In genomic region chr3:16514021-16514700, GRCh38 we compare ENCODE assay signal across 9 cellular contexts. TPM values are rescaled to one million over a fixed set of nuclear protein-coding genes. Genes with fewer than 3 reads are reported as not detected.
DNase-seq lines count a peak whose midpoint lies in the region; ATAC-seq, FAIRE-seq and TF ChIP-seq lines count a peak whose summit lies in the region.
"Had no signal": no experiment of that assay in that cellular context is flagged by ENCODE, and none has a peak within 500 bp of the region (broad histone marks: within the 10 kb centered on the region; RNA-seq: fewer than 3 reads in every experiment).

No MANE protein-coding gene starts in this region.

- H4K20me1 ChIP-seq in SK-N-SH (ENCODE audit: insufficient read depth), result no peaks in the 10 kb centered on the region

- peak overlapping the region; percentile 95 for H3K4me2 ChIP-seq in SK-N-SH

- H3K36me3 ChIP-seq in SK-N-SH (replicated peaks in 1 of 2; ENCODE audit: control insufficient read depth in 1 of 2, insufficient read depth in 2 of 2, low read length in 1 of 2) (no peaks in the 10 kb centered on the region), kidney (ENCODE audit: control insufficient read depth in 1 of 2, insufficient read depth in 2 of 2, low read length in 2 of 2) (no peaks in the 10 kb centered on the region)

- no peaks in the 10 kb centered on the region for H3K9me3 ChIP-seq in SK-N-SH
- no peaks in the 10 kb centered on the region for H3K9me3 ChIP-seq in kidney (ENCODE audit: control insufficient read depth in 1 of 2, low read length in 2 of 2)

- peaks cover 49% of the 10 kb centered on the region for H3K79me2 ChIP-seq in SK-N-SH (ENCODE audit: insufficient read depth)

- TF ChIP-seq CTCF in SK-N-SH (IDR thresholded peaks at IDR 0.05) (no peak), kidney (IDR thresholded peaks at IDR 0.05; ENCODE audit: borderline replicate concordance, extremely low read depth, insufficient read depth) (no peak)

- no peak for TF ChIP-seq RAD21 in SK-N-SH (IDR thresholded peaks at IDR 0.05; ENCODE audit: low read length)

- no peak for TF ChIP-seq EP300 in SK-N-SH (IDR thresholded peaks at IDR 0.05; ENCODE audit: borderline replicate concordance in 1 of 2, low read depth in 1 of 2, low read length in 1 of 2)

- peaks cover 0 to 7% of the 10 kb centered on the region in 2 donors for H3K9me3 Mint-ChIP-seq in activated naive CD4-positive, alpha-beta T cell treated with anti-CD3 and anti-CD28 coated beads, Interleukin-2, amount 50 U/mL, for 72 hours

- H3F3A ChIP-seq in SK-N-SH (replicated peaks; ENCODE audit: insufficient read depth), result peaks cover 21% of the 10 kb centered on the region

- no peak for FAIRE-seq in kidney (lab: Jason Lieb, UNC)
- FAIRE-seq in RCC 7860 (lab: Jason Lieb, UNC), result no peak

- H3K4me1 ChIP-seq in SK-N-SH (ENCODE audit: control insufficient read depth in 1 of 2, insufficient read depth in 2 of 2, low read depth in 1 of 2, low read length in 1 of 2) (peaks cover 11 to 68% of the 10 kb centered on the region in 2 experiments; a peak in 3 of 4 replicates), kidney (ENCODE audit: control insufficient read depth in 1 of 2, insufficient read depth in 1 of 2, low read depth in 1 of 2, low read length in 2 of 2) (peaks cover 8% of the 10 kb centered on the region in 2 donors)

- intact Hi-C loops in kidney (cut with DNase I), result no loop called here

- WGBS in SK-N-SH (ENCODE audit: low lambda C conversion rate), result 39% methylated on average over 9 of the region's 9 CpGs

- CTCF ChIA-PET in SK-N-SH (lab: Yijun Ruan, JAX), result interaction anchor here (1.0 to 7.0 kb wide), 5 partner anchors 35 to 224 kb away, joined by 3 to 56 read pairs (median 9); no protein-coding TSS in a partner anchor

- no peak for ATAC-seq in SK-N-SH treated with all-trans-retinoic acid at 6 μM for 48 hours
- no peak for ATAC-seq in activated naive CD4-positive, alpha-beta T cell treated with anti-CD3 and anti-CD28 coated beads, Interleukin-2, amount 50 U/mL, for 72 hours
- ATAC-seq in HG03095 (IDR thresholded peaks at IDR 0.05; ENCODE audit: unreplicated experiment), result no peak

- H3K27ac ChIP-seq in SK-N-SH (ENCODE audit: low read depth in 2 of 2, low read length in 1 of 2) (peak overlapping the region; percentile 34 to 100; a peak in 3 of 4 replicates), kidney (ENCODE audit: low read depth in 2 of 2, low read length in 2 of 2) (peak overlapping the region; percentile 45 to 67)
- H3K27ac ChIP-seq: 22Rv1 had no signal

- peak overlapping the region; percentile 97; the same call in 1 of the 2 replicates for H2AFZ ChIP-seq in SK-N-SH (ENCODE audit: low read depth)

- H3K27me3 ChIP-seq in SK-N-SH (ENCODE audit: insufficient read depth), result no peaks in the 10 kb centered on the region

- peak overlapping the region; percentile 95 to 100 for H3K27ac Mint-ChIP-seq in activated naive CD4-positive, alpha-beta T cell treated with anti-CD3 and anti-CD28 coated beads, Interleukin-2, amount 50 U/mL, for 72 hours

- H3K9ac ChIP-seq in SK-N-SH (peak overlapping the region; percentile 62; the same call in 1 of the 2 replicates), kidney (ENCODE audit: low read length in 2 of 2) (no peak overlapping the region)

- POLR2A ChIA-PET in SK-N-SH (lab: Yijun Ruan, JAX), result interaction anchor here (2.0 to 4.7 kb wide), 2 partner anchors 19 to 73 kb away, joined by 4 to 51 read pairs; no protein-coding TSS in a partner anchor

- peaks cover 45 to 53% of the 10 kb centered on the region in 2 donors for H3K36me3 Mint-ChIP-seq in activated naive CD4-positive, alpha-beta T cell treated with anti-CD3 and anti-CD28 coated beads, Interleukin-2, amount 50 U/mL, for 72 hours

- H3K4me3 ChIP-seq in SK-N-SH (ENCODE audit: low read depth in 2 of 2, low read length in 1 of 2) (peak overlapping the region; percentile 86 to 96), kidney (ENCODE audit: low read length in 2 of 2) (peak overlapping the region; percentile 43 to 67)

- no peaks in the 10 kb centered on the region for H3K9me2 ChIP-seq in SK-N-SH

- DNase-seq in SK-N-SH (no peak), kidney (no peak), superior temporal gyrus (ENCODE audit: extremely low spot score) (peak; percentile 10), SKM-1 (lab: John Stamatoyannopoulos, UW; ENCODE audit: unreplicated experiment) (no peak), RCC 7860 (ENCODE audit: low spot score) (no peak)
- DNase-seq in activated naive CD4-positive, alpha-beta T cell treated with anti-CD3 and anti-CD28 coated beads, Interleukin-2, amount 50 U/mL, for 72 hours (ENCODE audit: low spot score in 2 of 2), result no peak

TF ChIP-seq in SK-N-SH, 30 proteins besides CTCF, POLR2A, EP300 and RAD21 (continues in another document):
- TF ChIP-seq ZBTB33 (IDR thresholded peaks at IDR 0.05; ENCODE audit: borderline replicate concordance, low read depth) (no peak), TAF1 (IDR thresholded peaks at IDR 0.05; ENCODE audit: borderline replicate concordance, low read depth, low read length) (no peak), TCF12 (IDR thresholded peaks at IDR 0.05) (no peak), RXRA (IDR thresholded peaks at IDR 0.05; ENCODE audit: borderline replicate concordance, low read depth) (no peak), FOSL2 (IDR thresholded peaks at IDR 0.05; ENCODE audit: borderline replicate concordance, low read depth) (no peak)

TF ChIP-seq in SK-N-SH treated with all-trans-retinoic acid at 6 μM for 48 hours, 23 proteins besides CTCF, POLR2A, EP300 and RAD21:
- TF ChIP-seq CSRNP3 (CRISPR knock-in tag; IDR thresholded peaks at IDR 0.05), result no peak
- no peak for TF ChIP-seq ZFP30 (CRISPR knock-in tag; IDR thresholded peaks at IDR 0.05)
- no peak for TF ChIP-seq ZNF70 (CRISPR knock-in tag; IDR thresholded peaks at IDR 0.05)
- no peak for TF ChIP-seq GLIS3 (CRISPR knock-in tag; IDR thresholded peaks at IDR 0.05)
- TF ChIP-seq ISL1 (CRISPR knock-in tag; IDR thresholded peaks at IDR 0.05), result no peak
- no peak for TF ChIP-seq TSHZ2 (CRISPR knock-in tag; IDR thresholded peaks at IDR 0.05)
- no peak for TF ChIP-seq ZNF8 (CRISPR knock-in tag; IDR thresholded peaks at IDR 0.05)
- no peak for TF ChIP-seq BACH2 (CRISPR knock-in tag; IDR thresholded peaks at IDR 0.05; ENCODE audit: borderline replicate concordance)
- TF ChIP-seq ARNTL (CRISPR knock-in tag; IDR thresholded peaks at IDR 0.05; ENCODE audit: borderline replicate concordance, low read depth), result no peak
- TF ChIP-seq TOX (CRISPR knock-in tag; IDR thresholded peaks at IDR 0.05; ENCODE audit: borderline replicate concordance), result no peak
- no peak for TF ChIP-seq ESRRG (CRISPR knock-in tag; IDR thresholded peaks at IDR 0.05)
- TF ChIP-seq RARB (CRISPR knock-in tag; IDR thresholded peaks at IDR 0.05), result no peak
- TF ChIP-seq SNAI2 (CRISPR knock-in tag; IDR thresholded peaks at IDR 0.05), result no peak

RNA-seq across cellular contexts. Expression of gene RFTN1, which starts 0.7 kb away (rescaled TPM):
- polyA plus RNA-seq in SK-N-SH (2012; rRNA removed) (21.2 and 22.6 TPM in 2 replicates), kidney (ENCODE audit: insufficient read depth, low read depth, low replicate concordance) (15.3 TPM)
- 24.3 and 25.7 TPM in 2 replicates for polyA plus RNA-seq in SK-N-SH (2012; cell fraction: cytosol; rRNA removed)
- polyA plus RNA-seq in SK-N-SH (2012; cell fraction: nucleus; rRNA removed), result 27.3 and 28.7 TPM in 2 replicates
- total RNA-seq in activated naive CD4-positive, alpha-beta T cell treated with anti-CD3 and anti-CD28 coated beads, Interleukin-2, amount 50 U/mL, for 72 hours, result 100 to 1,000 TPM in 1 of 2 donors, 10 to 100 TPM in 1; 94.3 to 111 TPM
- 34.1 TPM for total RNA-seq in kidney
